In the genomic region with DNA sequence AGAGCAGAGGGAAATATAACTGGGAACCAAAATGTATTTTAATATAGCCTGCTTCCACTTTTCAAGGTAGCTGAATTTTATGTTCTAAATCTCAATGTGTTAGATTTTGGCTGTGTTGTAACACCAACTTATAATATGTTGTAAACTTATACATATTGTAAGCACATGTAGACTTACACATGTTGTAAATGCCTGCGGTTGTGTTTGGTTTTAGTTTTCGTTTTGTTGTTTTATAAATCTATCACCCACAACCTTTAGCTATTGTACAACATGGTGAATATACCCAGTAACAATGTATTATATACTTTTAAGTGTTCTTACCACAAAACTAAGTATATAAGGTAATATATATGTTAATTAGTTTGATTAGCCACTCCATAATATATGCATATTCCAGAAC, we compare ENCODE assay signal across 31 cellular contexts. TPM values are rescaled to one million over a fixed set of nuclear protein-coding genes. Genes with fewer than 3 reads are reported as not detected.
"Had no signal": no experiment of that assay in that cellular context is flagged by ENCODE, and none has a peak within 500 bp of the region (broad histone marks: within the 10 kb centered on the region; RNA-seq: fewer than 3 reads in every experiment).

No MANE protein-coding gene starts in this region.

- ATAC-seq: foreskin keratinocyte; gastroesophageal sphincter; heart left ventricle; left cardiac atrium; left lung; naive thymus-derived CD8-positive, alpha-beta T cell; right lobe of liver had no signal

- H3K4me3 ChIP-seq: dorsolateral prefrontal cortex, gastroesophageal sphincter, heart left ventricle, hepatocyte, left lung, right lobe of liver, stomach, thyroid gland, vagina had no signal

- H3K4me2 ChIP-seq: hepatocyte had no signal

- H3K36me3 ChIP-seq: right lobe of liver, thyroid gland, vagina had no signal

- H3K27ac Mint-ChIP-seq: progenitor cell of endocrine pancreas had no signal

- H3K9me3 ChIP-seq: gastroesophageal sphincter, heart left ventricle, left lung, neutrophil, right lobe of liver, stomach, thyroid gland, vagina had no signal

- H3K4me1 ChIP-seq: gastroesophageal sphincter, left lung, parathyroid adenoma, right lobe of liver, stomach, thyroid gland, vagina had no signal

- H3K4me3 Mint-ChIP-seq: naive thymus-derived CD8-positive, alpha-beta T cell; neural crest cell had no signal

- FAIRE-seq: colon, islet of Langerhans, small intestine had no signal

- H3K27me3 Mint-ChIP-seq: naive thymus-derived CD8-positive, alpha-beta T cell; progenitor cell of endocrine pancreas had no signal

- H3K27me3 ChIP-seq: dorsolateral prefrontal cortex, foreskin keratinocyte, gastroesophageal sphincter, heart left ventricle, hepatocyte, left lung, neutrophil, right lobe of liver, stomach, thyroid gland, vagina had no signal

- H3K27ac ChIP-seq: dorsolateral prefrontal cortex, foreskin keratinocyte, gastroesophageal sphincter, heart left ventricle, hepatocyte, left lung, neutrophil, parathyroid adenoma, right lobe of liver, stomach, thyroid gland, vagina had no signal

- DNase-seq: dorsolateral prefrontal cortex; effector CD4-positive, alpha-beta T cell; foreskin keratinocyte; heart left ventricle; left cardiac atrium; left lung; mesendoderm; midbrain; naive thymus-derived CD8-positive, alpha-beta T cell; right lobe of liver; small intestine; stimulated activated CD4-positive, alpha-beta T cell treated with anti-CD3 and anti-CD28 coated beads, Interleukin-15, amount 100 ng/mL, for 24 hours; stimulated activated CD4-positive, alpha-beta T cell treated with anti-CD3 and anti-CD28 coated beads, Interleukin-2, amount 100 ng/mL, for 48 hours; stimulated activated naive CD4-positive, alpha-beta T cell treated with Interleukin-2 at 50 U/mL for 16 hours; stomach; thyroid gland; trophoblast cell had no signal

- H2AFZ ChIP-seq: hepatocyte, parathyroid adenoma had no signal

- H3K79me2 ChIP-seq: parathyroid adenoma had no signal

- H3K9ac ChIP-seq: parathyroid adenoma had no signal

- H3K4me1 Mint-ChIP-seq: neural crest cell had no signal

RNA-seq across cellular contexts. Expression of gene KCTD4, which starts 15.6 kb away (rescaled TPM):
- total RNA-seq: kidney epithelial cell; left cardiac atrium; left lung; lung microvascular endothelial cell; naive thymus-derived CD8-positive, alpha-beta T cell; neural crest cell; omental fat pad; progenitor cell of endocrine pancreas; right lobe of liver; stomach; subcutaneous adipose tissue; ureter; vagina had no signal
